In the genomic region with DNA sequence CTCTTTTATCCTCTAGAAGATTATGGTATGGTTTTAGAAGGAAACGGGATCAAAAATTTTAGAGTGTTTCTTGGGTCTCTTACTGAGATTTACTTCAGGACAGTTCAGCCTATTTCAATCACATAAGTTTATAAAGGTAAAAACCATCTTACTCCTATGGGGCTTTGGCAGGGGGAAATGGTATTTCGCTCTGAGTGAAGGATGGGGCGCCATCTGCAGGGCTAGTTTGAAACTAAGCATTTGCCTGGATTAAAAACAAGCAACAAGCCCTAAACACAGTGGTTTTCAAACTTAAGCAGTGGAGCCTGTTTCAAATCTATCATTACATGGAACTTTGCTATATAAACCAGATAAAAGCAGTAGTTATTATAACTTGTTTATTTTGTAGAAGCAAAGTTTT, we compare ENCODE assay signal across 10 cellular contexts.
DNase-seq lines count a peak whose midpoint lies in the region; ATAC-seq and TF ChIP-seq lines count a peak whose summit lies in the region.
"Had no signal": no experiment of that assay in that cellular context is flagged by ENCODE, and none has a peak within 500 bp of the region (broad histone marks: within the 10 kb centered on the region; RNA-seq: fewer than 3 reads in every experiment).

No MANE protein-coding gene starts in this region.

- H3K27me3 Mint-ChIP-seq in MCF 10A (ENCODE audit: insufficient read depth, unreplicated experiment) (no peaks in the 10 kb centered on the region), type B pancreatic cell (no peaks in the 10 kb centered on the region)
- H3K27me3 Mint-ChIP-seq: effector memory CD8-positive, alpha-beta T cell had no signal

- H3K4me3 Mint-ChIP-seq in MCF 10A (ENCODE audit: unreplicated experiment) (no peak overlapping the region), type B pancreatic cell (no peak overlapping the region)
- H3K4me3 Mint-ChIP-seq: activated T-cell treated with anti-CD3 and anti-CD28 coated beads, Interleukin-2, amount 50 U/mL, for 24 hours; effector memory CD8-positive, alpha-beta T cell had no signal

- no peaks in the 10 kb centered on the region for H4K20me1 ChIP-seq in mammary epithelial cell (ENCODE audit: insufficient read depth, low read length)

- peak; percentile 59 for DNase-seq in MCF 10A (ENCODE audit: unreplicated experiment)
- no peak for DNase-seq in mammary epithelial cell
- peak; percentile 11 for DNase-seq in NCI-H1694 (lab: John Stamatoyannopoulos, UW)
- peak in 1 of 10 donors; percentile 22 for DNase-seq in dorsolateral prefrontal cortex
- no peak for DNase-seq in type B pancreatic cell (ENCODE audit: extremely low spot score, unreplicated experiment)
- no peak for DNase-seq in NCI-H345 treated with DMSO at 0.1 percent for 48 hours (lab: John Stamatoyannopoulos, UW; ENCODE audit: unreplicated experiment)
- no peak for DNase-seq in lower leg skin (ENCODE audit: low spot score in 2 of 2)
- DNase-seq in aorta, result no peak
- DNase-seq: activated T-cell treated with anti-CD3 and anti-CD28 coated beads, Interleukin-2, amount 50 U/mL, for 24 hours; effector memory CD8-positive, alpha-beta T cell had no signal

- WGBS in mammary epithelial cell (ENCODE audit: low coverage, missing lambda C conversion rate), result 21% methylated on average over 3 of the region's 3 CpGs
- WGBS in lower leg skin, 2 donors, result 9 to 20% methylated on average over 3 of the region's 3 CpGs
- 16 to 29% methylated on average over 3 of the region's 3 CpGs for WGBS in aorta, 2 donors

- no peak overlapping the region for H3K4me2 ChIP-seq in mammary epithelial cell (ENCODE audit: insufficient read depth, low read depth, low read length)

- peak; percentile 37 for TF ChIP-seq CTCF in MCF 10A (IDR thresholded peaks at IDR 0.05; ENCODE audit: unreplicated experiment)
- TF ChIP-seq CTCF in mammary epithelial cell (conservative IDR thresholded peaks at IDR 0.05 in 1 of 2, IDR thresholded peaks at IDR 0.05 in 1 of 2; ENCODE audit: extremely low read depth in 1 of 2, insufficient read depth in 1 of 2, low read depth in 1 of 2, low read length in 2 of 2), result no peak
- peak in 38 of 56 donors; percentile 12 to 50 (median 27) for TF ChIP-seq CTCF in dorsolateral prefrontal cortex (IDR thresholded peaks at IDR 0.05 in 54 of 56, conservative IDR thresholded peaks at IDR 0.05 in 2 of 56; ENCODE audit: low read depth in 1 of 56, partially characterized antibody in 56 of 56)
- TF ChIP-seq CTCF in type B pancreatic cell (conservative IDR thresholded peaks at IDR 0.05), result peak; percentile 69
- TF ChIP-seq CTCF in lower leg skin (IDR thresholded peaks at IDR 0.05), result no peak

- CTCF ChIA-PET in MCF 10A (lab: Yijun Ruan, JAX), result interaction anchor here (0.6 to 2.3 kb wide), 4 partner anchors 41 to 267 kb away, joined by 3 to 12 read pairs (median 4); no protein-coding TSS in a partner anchor
- CTCF ChIA-PET in mammary epithelial cell (lab: Charles Lee; ENCODE audit: low non-redundant PET), result no interaction called here

- POLR2A ChIA-PET in MCF 10A (lab: Yijun Ruan, JAX), result no interaction called here

- intact Hi-C loops in MCF 10A (cut with micrococcal nuclease), result no loop called here
- intact Hi-C loops in mammary epithelial cell (cut with micrococcal nuclease), result no loop called here
- intact Hi-C loops in dorsolateral prefrontal cortex (cut with DNase I), result no loop called here
- intact Hi-C loops in lower leg skin (cut with DNase I; ENCODE audit: low total_unique reads), result no loop called here
- intact Hi-C loops in aorta (cut with DNase I), result no loop called here

- dilution Hi-C loops in mammary epithelial cell (cut with HindIII; ENCODE audit: low sequenced_read_pairs), result no loop called here

- H3K36me3 Mint-ChIP-seq in MCF 10A (ENCODE audit: insufficient read depth, unreplicated experiment) (no peaks in the 10 kb centered on the region), type B pancreatic cell (no peaks in the 10 kb centered on the region)

- peaks cover 6% of the 10 kb centered on the region for H3K9me3 ChIP-seq in mammary epithelial cell (replicated peaks; ENCODE audit: insufficient read depth, low read length)
- H3K9me3 ChIP-seq in aorta (ENCODE audit: control insufficient read depth, low read length), result no peaks in the 10 kb centered on the region

- H3K36me3 ChIP-seq in mammary epithelial cell (ENCODE audit: insufficient read depth, low read length) (no peaks in the 10 kb centered on the region), aorta (ENCODE audit: control insufficient read depth in 1 of 2, insufficient read depth in 2 of 2, low read length in 1 of 2) (no peaks in the 10 kb centered on the region)

- BruUV-seq in MCF 10A (replicated peaks; lab: Mats Ljungman, UMichigan) (no TSS peak), mammary epithelial cell (replicated peaks; lab: Mats Ljungman, UMichigan) (no TSS peak)

- no peak for ATAC-seq in aorta (ENCODE audit: low FRiP score)
- ATAC-seq: effector memory CD8-positive, alpha-beta T cell had no signal

- no peaks in the 10 kb centered on the region for H3K4me1 ChIP-seq in mammary epithelial cell (ENCODE audit: insufficient read depth, low read length)
- H3K4me1 ChIP-seq in aorta (ENCODE audit: control insufficient read depth in 1 of 2, insufficient read depth in 2 of 2, low read length in 2 of 2), result no peaks in the 10 kb centered on the region

- H3K27ac Mint-ChIP-seq in MCF 10A (ENCODE audit: low read depth, unreplicated experiment) (no peak overlapping the region), type B pancreatic cell (no peak overlapping the region)
- H3K27ac Mint-ChIP-seq: activated T-cell treated with anti-CD3 and anti-CD28 coated beads, Interleukin-2, amount 50 U/mL, for 24 hours; effector memory CD8-positive, alpha-beta T cell had no signal

- H3K9me3 Mint-ChIP-seq in MCF 10A (ENCODE audit: unreplicated experiment) (peaks cover 7% of the 10 kb centered on the region), type B pancreatic cell (no peaks in the 10 kb centered on the region)
- H3K9me3 Mint-ChIP-seq: activated T-cell treated with anti-CD3 and anti-CD28 coated beads, Interleukin-2, amount 50 U/mL, for 24 hours had no signal

- no peak overlapping the region for H2AFZ ChIP-seq in mammary epithelial cell (ENCODE audit: low read depth, low read length)

- H3K4me1 Mint-ChIP-seq in MCF 10A (ENCODE audit: insufficient read depth, unreplicated experiment), result peaks cover 6% of the 10 kb centered on the region
- H3K4me1 Mint-ChIP-seq in type B pancreatic cell (ENCODE audit: unreplicated experiment), result no peaks in the 10 kb centered on the region

- in situ Hi-C loops in mammary epithelial cell (cut with MboI; ENCODE audit: low sequenced_read_pairs in 2 of 2), result no loop called here

- H3K27ac ChIP-seq in mammary epithelial cell (ENCODE audit: insufficient read depth, low read depth, low read length) (no peak overlapping the region), dorsolateral prefrontal cortex (no peak overlapping the region), aorta (ENCODE audit: low read depth in 1 of 2, low read length in 2 of 2) (no peak overlapping the region)

- H3K4me3 ChIP-seq in mammary epithelial cell (replicated peaks in 1 of 3; ENCODE audit: insufficient read depth in 1 of 3, low read depth in 2 of 3, low read length in 3 of 3) (no peak overlapping the region), dorsolateral prefrontal cortex (no peak overlapping the region), lower leg skin (ENCODE audit: low read depth, poor library complexity, severe bottlenecking) (no peak overlapping the region), aorta (ENCODE audit: low read length in 2 of 2) (no peak overlapping the region)

- no peak for TF ChIP-seq POLR2A in lower leg skin (IDR thresholded peaks at IDR 0.05)

- H3K9ac ChIP-seq in mammary epithelial cell (ENCODE audit: insufficient read depth, low read length), result no peak overlapping the region

- H3K27me3 ChIP-seq in mammary epithelial cell (ENCODE audit: insufficient read depth, low read length) (no peaks in the 10 kb centered on the region), dorsolateral prefrontal cortex (peaks cover 0 to 35% (median 4%) of the 10 kb centered on the region in 45 donors), aorta (ENCODE audit: control insufficient read depth in 1 of 2, insufficient read depth in 2 of 2, low read length in 1 of 2) (no peaks in the 10 kb centered on the region)

- no peaks in the 10 kb centered on the region for H3K79me2 ChIP-seq in mammary epithelial cell (ENCODE audit: insufficient read depth, low read length)

Comparison
In these comparisons a context has a peak if more than half of its experiments do, and no peak if none do; other contexts are left out.
1. DNase-seq: peak in MCF 10A (single experiment) and NCI-H1694 (single experiment); none in mammary epithelial cell (single experiment), type B pancreatic cell (single experiment), NCI-H345 treated with DMSO at 0.1 percent for 48 hours (single experiment), lower leg skin (0 of 2) and aorta (0 of 2).
2. CTCF ChIP-seq: peak in MCF 10A (single experiment), dorsolateral prefrontal cortex (38 of 56) and type B pancreatic cell (single experiment); none in mammary epithelial cell (0 of 2) and lower leg skin (0 of 3).